In the genomic region with DNA sequence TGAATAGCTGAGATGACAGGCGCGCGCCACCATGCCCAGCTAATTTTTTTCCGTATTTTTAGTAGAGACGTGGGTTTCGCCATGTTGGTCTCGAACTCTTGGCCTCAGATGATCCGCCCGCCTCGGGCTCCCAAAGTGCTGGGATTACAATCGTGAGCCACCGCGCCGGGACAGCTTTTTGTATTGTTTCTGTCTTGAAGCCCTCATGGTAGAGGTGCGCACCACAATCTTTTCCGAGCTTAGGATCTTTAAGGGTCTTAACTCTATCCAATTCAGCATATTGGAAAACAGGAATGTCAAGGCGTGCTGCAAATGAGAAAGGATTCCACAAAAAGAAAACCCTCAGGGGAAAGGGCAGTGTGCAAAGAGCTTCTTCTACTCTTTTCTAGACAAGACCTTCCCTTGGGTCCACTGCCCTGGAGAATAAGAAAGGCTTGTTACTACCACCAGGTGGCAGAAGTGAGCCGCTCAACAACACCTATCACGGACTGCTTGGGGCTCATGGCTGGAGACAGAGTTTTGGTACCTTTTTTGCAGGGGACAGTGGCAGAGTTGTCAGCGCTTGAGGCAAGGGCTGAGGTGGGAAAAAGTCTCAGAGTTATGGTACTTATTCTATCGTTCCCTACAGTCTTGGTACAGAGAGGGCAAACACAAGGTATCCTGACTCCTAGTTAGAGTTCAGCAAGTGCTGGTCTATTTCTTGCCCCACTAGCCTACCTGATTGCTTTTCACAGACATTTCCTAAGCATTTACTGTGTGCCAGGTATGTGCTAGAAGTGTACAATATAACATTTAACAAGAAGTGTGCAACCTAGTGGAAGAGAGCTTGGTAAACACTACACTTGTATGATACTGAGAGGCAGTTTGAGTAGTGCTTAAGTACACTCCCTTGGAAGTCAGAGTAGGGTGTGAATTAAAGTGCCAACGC, we compare ENCODE assay signal across 1 cellular context.
A peak's percentile ranks its signal among the peaks of the same experiment; 100 is the strongest.
TF ChIP-seq lines count a peak whose summit lies in the region.

No MANE protein-coding gene starts in this region.

TF ChIP-seq in K562, 482 proteins besides CTCF, POLR2A, EP300 and RAD21 (continued from another document and continues in another):
- TF ChIP-seq, protein P1, sequence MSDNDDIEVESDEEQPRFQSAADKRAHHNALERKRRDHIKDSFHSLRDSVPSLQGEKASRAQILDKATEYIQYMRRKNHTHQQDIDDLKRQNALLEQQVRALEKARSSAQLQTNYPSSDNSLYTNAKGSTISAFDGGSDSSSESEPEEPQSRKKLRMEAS (CRISPR knock-in tag; IDR thresholded peaks at IDR 0.05) = 0 out of 2 replicates have a peak, but pooled peaks have one; percentile 18
- TF ChIP-seq SNIP1 (IDR thresholded peaks at IDR 0.05; ENCODE audit: low read depth) (no peak), THRAP3 (IDR thresholded peaks at IDR 0.05; ENCODE audit: borderline replicate concordance) (no peak), MEIS2 (IDR thresholded peaks at IDR 0.05; ENCODE audit: partially characterized antibody) (peak; percentile 5), JUND (IDR thresholded peaks at IDR 0.05; ENCODE audit: borderline replicate concordance, low read depth, low read length) (peak; percentile 50; the same call in 1 of the 2 replicates), JUND (tag; IDR thresholded peaks at IDR 0.05; ENCODE audit: borderline replicate concordance, low read depth, low read length) (peak; percentile 69; the same call in 1 of the 3 replicates), PTTG1 (tag; IDR thresholded peaks at IDR 0.05; ENCODE audit: low read depth) (no peak), CREM (IDR thresholded peaks at IDR 0.05; ENCODE audit: low read depth) (0 out of 2 replicates have a peak, but pooled peaks have one; percentile 12), ATF7 (IDR thresholded peaks at IDR 0.05) (0 out of 2 replicates have a peak, but pooled peaks have one; percentile 37), ZNF41 (CRISPR knock-in tag; conservative IDR thresholded peaks at IDR 0.05) (no peak), FOXK1 (CRISPR knock-in tag; IDR thresholded peaks at IDR 0.05; ENCODE audit: borderline replicate concordance) (0 out of 2 replicates have a peak, but pooled peaks have one; percentile 82), SOX6 (IDR thresholded peaks at IDR 0.05) (0 out of 2 replicates have a peak, but pooled peaks have one; percentile 36), PHB (CRISPR knock-in tag; IDR thresholded peaks at IDR 0.05) (no peak), HDAC2 (IDR thresholded peaks at IDR 0.05) (0 out of 2 replicates have a peak, but pooled peaks have one; percentile 16), STAG1 (CRISPR knock-in tag; IDR thresholded peaks at IDR 0.05; ENCODE audit: borderline replicate concordance) (peak; percentile 87), POLR3A (IDR thresholded peaks at IDR 0.05; ENCODE audit: borderline replicate concordance, extremely low read depth, insufficient read depth, insufficient read length) (no peak), KAT7 (CRISPR knock-in tag; IDR thresholded peaks at IDR 0.05; ENCODE audit: borderline replicate concordance) (no peak)
- TF ChIP-seq, protein P2, sequence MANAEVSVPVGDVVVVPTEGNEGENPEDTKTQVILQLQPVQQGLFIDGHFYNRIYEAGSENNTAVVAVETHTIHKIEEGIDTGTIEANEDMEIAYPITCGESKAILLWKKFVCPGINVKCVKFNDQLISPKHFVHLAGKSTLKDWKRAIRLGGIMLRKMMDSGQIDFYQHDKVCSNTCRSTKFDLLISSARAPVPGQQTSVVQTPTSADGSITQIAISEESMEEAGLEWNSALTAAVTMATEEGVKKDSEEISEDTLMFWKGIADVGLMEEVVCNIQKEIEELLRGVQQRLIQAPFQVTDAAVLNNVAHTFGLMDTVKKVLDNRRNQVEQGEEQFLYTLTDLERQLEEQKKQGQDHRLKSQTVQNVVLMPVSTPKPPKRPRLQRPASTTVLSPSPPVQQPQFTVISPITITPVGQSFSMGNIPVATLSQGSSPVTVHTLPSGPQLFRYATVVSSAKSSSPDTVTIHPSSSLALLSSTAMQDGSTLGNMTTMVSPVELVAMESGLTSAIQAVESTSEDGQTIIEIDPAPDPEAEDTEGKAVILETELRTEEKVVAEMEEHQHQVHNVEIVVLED (CRISPR knock-in tag; IDR thresholded peaks at IDR 0.05) = no peak
- TF ChIP-seq, protein P3, sequence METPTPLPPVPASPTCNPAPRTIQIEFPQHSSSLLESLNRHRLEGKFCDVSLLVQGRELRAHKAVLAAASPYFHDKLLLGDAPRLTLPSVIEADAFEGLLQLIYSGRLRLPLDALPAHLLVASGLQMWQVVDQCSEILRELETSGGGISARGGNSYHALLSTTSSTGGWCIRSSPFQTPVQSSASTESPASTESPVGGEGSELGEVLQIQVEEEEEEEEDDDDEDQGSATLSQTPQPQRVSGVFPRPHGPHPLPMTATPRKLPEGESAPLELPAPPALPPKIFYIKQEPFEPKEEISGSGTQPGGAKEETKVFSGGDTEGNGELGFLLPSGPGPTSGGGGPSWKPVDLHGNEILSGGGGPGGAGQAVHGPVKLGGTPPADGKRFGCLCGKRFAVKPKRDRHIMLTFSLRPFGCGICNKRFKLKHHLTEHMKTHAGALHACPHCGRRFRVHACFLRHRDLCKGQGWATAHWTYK (CRISPR knock-in tag; IDR thresholded peaks at IDR 0.05) = 0 out of 2 replicates have a peak, but pooled peaks have one; percentile 6
- TF ChIP-seq, protein P4, sequence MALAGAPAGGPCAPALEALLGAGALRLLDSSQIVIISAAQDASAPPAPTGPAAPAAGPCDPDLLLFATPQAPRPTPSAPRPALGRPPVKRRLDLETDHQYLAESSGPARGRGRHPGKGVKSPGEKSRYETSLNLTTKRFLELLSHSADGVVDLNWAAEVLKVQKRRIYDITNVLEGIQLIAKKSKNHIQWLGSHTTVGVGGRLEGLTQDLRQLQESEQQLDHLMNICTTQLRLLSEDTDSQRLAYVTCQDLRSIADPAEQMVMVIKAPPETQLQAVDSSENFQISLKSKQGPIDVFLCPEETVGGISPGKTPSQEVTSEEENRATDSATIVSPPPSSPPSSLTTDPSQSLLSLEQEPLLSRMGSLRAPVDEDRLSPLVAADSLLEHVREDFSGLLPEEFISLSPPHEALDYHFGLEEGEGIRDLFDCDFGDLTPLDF (CRISPR knock-in tag; IDR thresholded peaks at IDR 0.05) = no peak
- TF ChIP-seq, protein P5, sequence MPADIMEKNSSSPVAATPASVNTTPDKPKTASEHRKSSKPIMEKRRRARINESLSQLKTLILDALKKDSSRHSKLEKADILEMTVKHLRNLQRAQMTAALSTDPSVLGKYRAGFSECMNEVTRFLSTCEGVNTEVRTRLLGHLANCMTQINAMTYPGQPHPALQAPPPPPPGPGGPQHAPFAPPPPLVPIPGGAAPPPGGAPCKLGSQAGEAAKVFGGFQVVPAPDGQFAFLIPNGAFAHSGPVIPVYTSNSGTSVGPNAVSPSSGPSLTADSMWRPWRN (IDR thresholded peaks at IDR 0.05; ENCODE audit: low read depth) = no peak
- TF ChIP-seq, protein P6, sequence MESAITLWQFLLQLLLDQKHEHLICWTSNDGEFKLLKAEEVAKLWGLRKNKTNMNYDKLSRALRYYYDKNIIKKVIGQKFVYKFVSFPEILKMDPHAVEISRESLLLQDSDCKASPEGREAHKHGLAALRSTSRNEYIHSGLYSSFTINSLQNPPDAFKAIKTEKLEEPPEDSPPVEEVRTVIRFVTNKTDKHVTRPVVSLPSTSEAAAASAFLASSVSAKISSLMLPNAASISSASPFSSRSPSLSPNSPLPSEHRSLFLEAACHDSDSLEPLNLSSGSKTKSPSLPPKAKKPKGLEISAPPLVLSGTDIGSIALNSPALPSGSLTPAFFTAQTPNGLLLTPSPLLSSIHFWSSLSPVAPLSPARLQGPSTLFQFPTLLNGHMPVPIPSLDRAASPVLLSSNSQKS (CRISPR knock-in tag; IDR thresholded peaks at IDR 0.05) = no peak
- TF ChIP-seq, protein P7, sequence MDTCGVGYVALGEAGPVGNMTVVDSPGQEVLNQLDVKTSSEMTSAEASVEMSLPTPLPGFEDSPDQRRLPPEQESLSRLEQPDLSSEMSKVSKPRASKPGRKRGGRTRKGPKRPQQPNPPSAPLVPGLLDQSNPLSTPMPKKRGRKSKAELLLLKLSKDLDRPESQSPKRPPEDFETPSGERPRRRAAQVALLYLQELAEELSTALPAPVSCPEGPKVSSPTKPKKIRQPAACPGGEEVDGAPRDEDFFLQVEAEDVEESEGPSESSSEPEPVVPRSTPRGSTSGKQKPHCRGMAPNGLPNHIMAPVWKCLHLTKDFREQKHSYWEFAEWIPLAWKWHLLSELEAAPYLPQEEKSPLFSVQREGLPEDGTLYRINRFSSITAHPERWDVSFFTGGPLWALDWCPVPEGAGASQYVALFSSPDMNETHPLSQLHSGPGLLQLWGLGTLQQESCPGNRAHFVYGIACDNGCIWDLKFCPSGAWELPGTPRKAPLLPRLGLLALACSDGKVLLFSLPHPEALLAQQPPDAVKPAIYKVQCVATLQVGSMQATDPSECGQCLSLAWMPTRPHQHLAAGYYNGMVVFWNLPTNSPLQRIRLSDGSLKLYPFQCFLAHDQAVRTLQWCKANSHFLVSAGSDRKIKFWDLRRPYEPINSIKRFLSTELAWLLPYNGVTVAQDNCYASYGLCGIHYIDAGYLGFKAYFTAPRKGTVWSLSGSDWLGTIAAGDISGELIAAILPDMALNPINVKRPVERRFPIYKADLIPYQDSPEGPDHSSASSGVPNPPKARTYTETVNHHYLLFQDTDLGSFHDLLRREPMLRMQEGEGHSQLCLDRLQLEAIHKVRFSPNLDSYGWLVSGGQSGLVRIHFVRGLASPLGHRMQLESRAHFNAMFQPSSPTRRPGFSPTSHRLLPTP (IDR thresholded peaks at IDR 0.05; ENCODE audit: borderline replicate concordance, extremely low read depth, insufficient read length) = no peak
- TF ChIP-seq, protein P8, sequence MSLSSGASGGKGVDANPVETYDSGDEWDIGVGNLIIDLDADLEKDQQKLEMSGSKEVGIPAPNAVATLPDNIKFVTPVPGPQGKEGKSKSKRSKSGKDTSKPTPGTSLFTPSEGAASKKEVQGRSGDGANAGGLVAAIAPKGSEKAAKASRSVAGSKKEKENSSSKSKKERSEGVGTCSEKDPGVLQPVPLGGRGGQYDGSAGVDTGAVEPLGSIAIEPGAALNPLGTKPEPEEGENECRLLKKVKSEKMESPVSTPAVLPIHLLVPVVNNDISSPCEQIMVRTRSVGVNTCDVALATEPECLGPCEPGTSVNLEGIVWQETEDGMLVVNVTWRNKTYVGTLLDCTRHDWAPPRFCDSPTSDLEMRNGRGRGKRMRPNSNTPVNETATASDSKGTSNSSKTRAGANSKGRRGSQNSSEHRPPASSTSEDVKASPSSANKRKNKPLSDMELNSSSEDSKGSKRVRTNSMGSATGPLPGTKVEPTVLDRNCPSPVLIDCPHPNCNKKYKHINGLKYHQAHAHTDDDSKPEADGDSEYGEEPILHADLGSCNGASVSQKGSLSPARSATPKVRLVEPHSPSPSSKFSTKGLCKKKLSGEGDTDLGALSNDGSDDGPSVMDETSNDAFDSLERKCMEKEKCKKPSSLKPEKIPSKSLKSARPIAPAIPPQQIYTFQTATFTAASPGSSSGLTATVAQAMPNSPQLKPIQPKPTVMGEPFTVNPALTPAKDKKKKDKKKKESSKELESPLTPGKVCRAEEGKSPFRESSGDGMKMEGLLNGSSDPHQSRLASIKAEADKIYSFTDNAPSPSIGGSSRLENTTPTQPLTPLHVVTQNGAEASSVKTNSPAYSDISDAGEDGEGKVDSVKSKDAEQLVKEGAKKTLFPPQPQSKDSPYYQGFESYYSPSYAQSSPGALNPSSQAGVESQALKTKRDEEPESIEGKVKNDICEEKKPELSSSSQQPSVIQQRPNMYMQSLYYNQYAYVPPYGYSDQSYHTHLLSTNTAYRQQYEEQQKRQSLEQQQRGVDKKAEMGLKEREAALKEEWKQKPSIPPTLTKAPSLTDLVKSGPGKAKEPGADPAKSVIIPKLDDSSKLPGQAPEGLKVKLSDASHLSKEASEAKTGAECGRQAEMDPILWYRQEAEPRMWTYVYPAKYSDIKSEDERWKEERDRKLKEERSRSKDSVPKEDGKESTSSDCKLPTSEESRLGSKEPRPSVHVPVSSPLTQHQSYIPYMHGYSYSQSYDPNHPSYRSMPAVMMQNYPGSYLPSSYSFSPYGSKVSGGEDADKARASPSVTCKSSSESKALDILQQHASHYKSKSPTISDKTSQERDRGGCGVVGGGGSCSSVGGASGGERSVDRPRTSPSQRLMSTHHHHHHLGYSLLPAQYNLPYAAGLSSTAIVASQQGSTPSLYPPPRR (CRISPR knock-in tag; IDR thresholded peaks at IDR 0.05; ENCODE audit: borderline replicate concordance) = 0 out of 2 replicates have a peak, but pooled peaks have one; percentile 33
- TF ChIP-seq, protein P9, sequence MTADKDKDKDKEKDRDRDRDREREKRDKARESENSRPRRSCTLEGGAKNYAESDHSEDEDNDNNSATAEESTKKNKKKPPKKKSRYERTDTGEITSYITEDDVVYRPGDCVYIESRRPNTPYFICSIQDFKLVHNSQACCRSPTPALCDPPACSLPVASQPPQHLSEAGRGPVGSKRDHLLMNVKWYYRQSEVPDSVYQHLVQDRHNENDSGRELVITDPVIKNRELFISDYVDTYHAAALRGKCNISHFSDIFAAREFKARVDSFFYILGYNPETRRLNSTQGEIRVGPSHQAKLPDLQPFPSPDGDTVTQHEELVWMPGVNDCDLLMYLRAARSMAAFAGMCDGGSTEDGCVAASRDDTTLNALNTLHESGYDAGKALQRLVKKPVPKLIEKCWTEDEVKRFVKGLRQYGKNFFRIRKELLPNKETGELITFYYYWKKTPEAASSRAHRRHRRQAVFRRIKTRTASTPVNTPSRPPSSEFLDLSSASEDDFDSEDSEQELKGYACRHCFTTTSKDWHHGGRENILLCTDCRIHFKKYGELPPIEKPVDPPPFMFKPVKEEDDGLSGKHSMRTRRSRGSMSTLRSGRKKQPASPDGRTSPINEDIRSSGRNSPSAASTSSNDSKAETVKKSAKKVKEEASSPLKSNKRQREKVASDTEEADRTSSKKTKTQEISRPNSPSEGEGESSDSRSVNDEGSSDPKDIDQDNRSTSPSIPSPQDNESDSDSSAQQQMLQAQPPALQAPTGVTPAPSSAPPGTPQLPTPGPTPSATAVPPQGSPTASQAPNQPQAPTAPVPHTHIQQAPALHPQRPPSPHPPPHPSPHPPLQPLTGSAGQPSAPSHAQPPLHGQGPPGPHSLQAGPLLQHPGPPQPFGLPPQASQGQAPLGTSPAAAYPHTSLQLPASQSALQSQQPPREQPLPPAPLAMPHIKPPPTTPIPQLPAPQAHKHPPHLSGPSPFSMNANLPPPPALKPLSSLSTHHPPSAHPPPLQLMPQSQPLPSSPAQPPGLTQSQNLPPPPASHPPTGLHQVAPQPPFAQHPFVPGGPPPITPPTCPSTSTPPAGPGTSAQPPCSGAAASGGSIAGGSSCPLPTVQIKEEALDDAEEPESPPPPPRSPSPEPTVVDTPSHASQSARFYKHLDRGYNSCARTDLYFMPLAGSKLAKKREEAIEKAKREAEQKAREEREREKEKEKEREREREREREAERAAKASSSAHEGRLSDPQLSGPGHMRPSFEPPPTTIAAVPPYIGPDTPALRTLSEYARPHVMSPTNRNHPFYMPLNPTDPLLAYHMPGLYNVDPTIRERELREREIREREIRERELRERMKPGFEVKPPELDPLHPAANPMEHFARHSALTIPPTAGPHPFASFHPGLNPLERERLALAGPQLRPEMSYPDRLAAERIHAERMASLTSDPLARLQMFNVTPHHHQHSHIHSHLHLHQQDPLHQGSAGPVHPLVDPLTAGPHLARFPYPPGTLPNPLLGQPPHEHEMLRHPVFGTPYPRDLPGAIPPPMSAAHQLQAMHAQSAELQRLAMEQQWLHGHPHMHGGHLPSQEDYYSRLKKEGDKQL (CRISPR knock-in tag; IDR thresholded peaks at IDR 0.05; ENCODE audit: borderline replicate concordance) = no peak
- TF ChIP-seq, protein P10, sequence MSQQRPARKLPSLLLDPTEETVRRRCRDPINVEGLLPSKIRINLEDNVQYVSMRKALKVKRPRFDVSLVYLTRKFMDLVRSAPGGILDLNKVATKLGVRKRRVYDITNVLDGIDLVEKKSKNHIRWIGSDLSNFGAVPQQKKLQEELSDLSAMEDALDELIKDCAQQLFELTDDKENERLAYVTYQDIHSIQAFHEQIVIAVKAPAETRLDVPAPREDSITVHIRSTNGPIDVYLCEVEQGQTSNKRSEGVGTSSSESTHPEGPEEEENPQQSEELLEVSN (IDR thresholded peaks at IDR 0.05; ENCODE audit: borderline replicate concordance in 1 of 2, extremely low read depth in 1 of 2, insufficient read depth in 1 of 2, insufficient read length in 1 of 2, low read depth in 1 of 2, low read length in 1 of 2, poor library complexity in 1 of 2, severe bottlenecking in 1 of 2) = peak in 1 of 2 experiments; percentile 53
